Comparison of ENCODE assay signal across 8 cellular contexts in the genomic region with DNA sequence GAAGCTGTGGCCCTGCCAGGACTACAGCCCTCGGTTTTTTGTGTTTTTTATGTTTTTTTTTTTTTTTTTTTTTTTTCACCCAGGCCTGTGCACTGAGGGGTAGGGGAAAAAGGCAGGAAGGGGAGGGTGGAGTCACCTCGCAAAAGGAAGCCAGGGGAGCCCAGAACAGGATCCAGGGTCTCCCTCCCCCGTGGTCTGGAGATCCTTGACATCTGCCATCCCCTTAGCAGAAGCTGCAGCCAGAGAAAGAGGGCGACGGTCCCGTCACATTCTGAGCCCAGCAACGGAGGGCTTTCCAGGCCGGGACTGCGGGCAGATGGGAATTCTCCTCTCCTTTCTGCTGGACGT. TPM values are rescaled to one million over a fixed set of nuclear protein-coding genes. Genes with fewer than 3 reads are reported as not detected.
A peak's percentile ranks its signal among the peaks of the same experiment; 100 is the strongest.
DNase-seq lines count a peak whose midpoint lies in the region; TF ChIP-seq lines count a peak whose summit lies in the region.

No MANE protein-coding gene starts in this region.

- TF ChIP-seq CTCF in HFF-Myc (IDR thresholded peaks at IDR 0.05; ENCODE audit: low read depth, low read length, missing control alignments) (no peak), hepatocyte (IDR thresholded peaks at IDR 0.05; ENCODE audit: poor library complexity) (no peak)

- no peaks in the 10 kb centered on the region for H3K27me3 ChIP-seq in hepatocyte
- peaks cover 0 to 11% (median 7%) of the 10 kb centered on the region in 3 donors for H3K27me3 ChIP-seq in skeletal muscle tissue (ENCODE audit: control insufficient read depth in 3 of 3, insufficient read depth in 3 of 3, low read length in 3 of 3)

- 33% methylated on average over 10 of the region's 10 CpGs for WGBS in hepatocyte (ENCODE audit: low lambda C conversion rate, missing lambda C conversion rate)

- H3K4me3 Mint-ChIP-seq in activated T-helper 1 cell treated with anti-CD3 and anti-CD28 coated beads, Interleukin-12 subunit alpha, Interleukin-12 subunit beta, Interleukin-2, Interleukin-4 antibody, amounts not matched to agents 30 ng/mL and 10 ng/mL and 1 ng/mL, durations not matched to agents 14 hours and 24 hours and 36 hours, result peak overlapping the region; percentile 77

- H3K36me3 Mint-ChIP-seq in activated T-helper 1 cell treated with anti-CD3 and anti-CD28 coated beads, Interleukin-12 subunit alpha, Interleukin-12 subunit beta, Interleukin-2, Interleukin-4 antibody, amounts not matched to agents 30 ng/mL and 10 ng/mL and 1 ng/mL, durations not matched to agents 14 hours and 24 hours and 36 hours (ENCODE audit: low read depth), result no peaks in the 10 kb centered on the region

- H3K9ac ChIP-seq in skeletal muscle tissue (ENCODE audit: low read depth in 1 of 3, low read length in 3 of 3), result peak overlapping the region; percentile 12 to 69 (median 59)

- H3K27me3 Mint-ChIP-seq in activated T-helper 1 cell treated with anti-CD3 and anti-CD28 coated beads, Interleukin-12 subunit alpha, Interleukin-12 subunit beta, Interleukin-2, Interleukin-4 antibody, amounts not matched to agents 30 ng/mL and 10 ng/mL and 1 ng/mL, durations not matched to agents 14 hours and 24 hours and 36 hours (ENCODE audit: insufficient read depth), result peaks cover 24% of the 10 kb centered on the region

- H3K27ac Mint-ChIP-seq in activated T-helper 1 cell treated with anti-CD3 and anti-CD28 coated beads, Interleukin-12 subunit alpha, Interleukin-12 subunit beta, Interleukin-2, Interleukin-4 antibody, amounts not matched to agents 30 ng/mL and 10 ng/mL and 1 ng/mL, durations not matched to agents 14 hours and 24 hours and 36 hours, result no peak overlapping the region

- DNase-seq in HFF-Myc (ENCODE audit: extremely low read depth, low read depth) (no peak), hepatocyte (ENCODE audit: low spot score) (no peak), posterior cingulate gyrus (no peak), NCI-H187 (lab: John Stamatoyannopoulos, UW) (no peak), LoVo (ENCODE audit: low spot score) (no peak), DMS153 treated with DMSO at 0.1 percent for 48 hours (lab: John Stamatoyannopoulos, UW; ENCODE audit: unreplicated experiment) (no peak)
- no peak for DNase-seq in activated T-helper 1 cell treated with anti-CD3 and anti-CD28 coated beads, Interleukin-12 subunit alpha, Interleukin-12 subunit beta, Interleukin-2, Interleukin-4 antibody, amounts not matched to agents 30 ng/mL and 10 ng/mL and 1 ng/mL, durations not matched to agents 14 hours and 24 hours and 36 hours (ENCODE audit: low spot score)

- no peaks in the 10 kb centered on the region for H3K9me2 ChIP-seq in hepatocyte (replicated peaks; ENCODE audit: insufficient read depth)

- H3K27ac ChIP-seq in hepatocyte (peak overlapping the region; percentile 79), skeletal muscle tissue (ENCODE audit: low read depth, low read length) (peak overlapping the region; percentile 64)

- peaks cover 9% of the 10 kb centered on the region for H3K4me1 Mint-ChIP-seq in activated T-helper 1 cell treated with anti-CD3 and anti-CD28 coated beads, Interleukin-12 subunit alpha, Interleukin-12 subunit beta, Interleukin-2, Interleukin-4 antibody, amounts not matched to agents 30 ng/mL and 10 ng/mL and 1 ng/mL, durations not matched to agents 14 hours and 24 hours and 36 hours (ENCODE audit: low read depth)

- intact Hi-C loops in activated T-helper 1 cell treated with anti-CD3 and anti-CD28 coated beads, Interleukin-12 subunit alpha, Interleukin-12 subunit beta, Interleukin-2, Interleukin-4 antibody, amounts not matched to agents 30 ng/mL and 10 ng/mL and 1 ng/mL, durations not matched to agents 14 hours and 24 hours and 36 hours (cut with micrococcal nuclease), result loop anchor here (1.0 kb wide), 1 partner anchor 29 kb away; a partner anchor contains a TSS
- intact Hi-C loops in posterior cingulate gyrus (cut with DNase I), result no loop called here

- H3K4me3 ChIP-seq in HFF-Myc (replicated peaks; ENCODE audit: low read depth, low read length) (peak overlapping the region; percentile 31), hepatocyte (peak overlapping the region; percentile 26), skeletal muscle tissue (ENCODE audit: low read length in 3 of 3) (peak overlapping the region; percentile 41 to 70 (median 64))

- peak overlapping the region; percentile 84 for H2AFZ ChIP-seq in hepatocyte

- H3K9me3 Mint-ChIP-seq in activated T-helper 1 cell treated with anti-CD3 and anti-CD28 coated beads, Interleukin-12 subunit alpha, Interleukin-12 subunit beta, Interleukin-2, Interleukin-4 antibody, amounts not matched to agents 30 ng/mL and 10 ng/mL and 1 ng/mL, durations not matched to agents 14 hours and 24 hours and 36 hours, result no peaks in the 10 kb centered on the region

- H3K9me3 ChIP-seq in hepatocyte (ENCODE audit: low read depth) (no peaks in the 10 kb centered on the region), skeletal muscle tissue (ENCODE audit: control insufficient read depth in 3 of 3, low read length in 3 of 3) (no peaks in the 10 kb centered on the region)

- no peaks in the 10 kb centered on the region for H3K36me3 ChIP-seq in hepatocyte (replicated peaks; ENCODE audit: insufficient read depth, low read depth)
- H3K36me3 ChIP-seq in skeletal muscle tissue (ENCODE audit: control insufficient read depth in 3 of 3, insufficient read depth in 3 of 3, low read length in 3 of 3), result no peaks in the 10 kb centered on the region

- no peaks in the 10 kb centered on the region for H4K20me1 ChIP-seq in hepatocyte (ENCODE audit: insufficient read depth, poor library complexity, severe bottlenecking)

- H3K4me1 ChIP-seq in hepatocyte (ENCODE audit: insufficient read depth) (no peaks in the 10 kb centered on the region), skeletal muscle tissue (ENCODE audit: control insufficient read depth in 3 of 3, insufficient read depth in 3 of 3, low read length in 3 of 3) (peaks cover 5 to 8% (median 7%) of the 10 kb centered on the region in 3 donors)

- peak overlapping the region; percentile 82 for H3K4me2 ChIP-seq in hepatocyte

- no peaks in the 10 kb centered on the region for H3K79me2 ChIP-seq in hepatocyte

RNA-seq across cellular contexts. Expression of a gene that starts 29.1 kb away (rescaled TPM):
- 0.37 TPM in 1 of 2 replicates, not detected in the other for total RNA-seq in activated T-helper 1 cell treated with anti-CD3 and anti-CD28 coated beads, Interleukin-12 subunit alpha, Interleukin-12 subunit beta, Interleukin-2, Interleukin-4 antibody, amounts not matched to agents 30 ng/mL and 10 ng/mL and 1 ng/mL, durations not matched to agents 14 hours and 24 hours and 36 hours
- total RNA-seq in hepatocyte, result not detected in 2 replicates
- polyA plus RNA-seq in hepatocyte, result 0.54 TPM in 1 of 2 replicates, not detected in the other
- 13.6 TPM for total RNA-seq in skeletal muscle tissue

RNA-seq across cellular contexts. Expression of a gene that starts 49.1 kb away (rescaled TPM):
- 32.8 and 33.0 TPM in 2 replicates for total RNA-seq in activated T-helper 1 cell treated with anti-CD3 and anti-CD28 coated beads, Interleukin-12 subunit alpha, Interleukin-12 subunit beta, Interleukin-2, Interleukin-4 antibody, amounts not matched to agents 30 ng/mL and 10 ng/mL and 1 ng/mL, durations not matched to agents 14 hours and 24 hours and 36 hours
- total RNA-seq in hepatocyte (0.13 and 0.52 TPM in 2 replicates), skeletal muscle tissue (1.0 TPM)
- polyA plus RNA-seq in hepatocyte, result 0.29 and 0.43 TPM in 2 replicates

RNA-seq across cellular contexts. Expression of a gene that starts 49.3 kb away (rescaled TPM):
- total RNA-seq in activated T-helper 1 cell treated with anti-CD3 and anti-CD28 coated beads, Interleukin-12 subunit alpha, Interleukin-12 subunit beta, Interleukin-2, Interleukin-4 antibody, amounts not matched to agents 30 ng/mL and 10 ng/mL and 1 ng/mL, durations not matched to agents 14 hours and 24 hours and 36 hours, result 16.5 and 18.4 TPM in 2 replicates
- 0.96 TPM in 1 of 2 replicates, not detected in the other for total RNA-seq in hepatocyte
- polyA plus RNA-seq in hepatocyte, result 0.92 TPM in 1 of 2 replicates, not detected in the other
- total RNA-seq in skeletal muscle tissue, result 2.1 TPM

Comparison
In these comparisons a context has a peak if more than half of its experiments do, and no peak if none do; other contexts are left out.
1. RNA of a gene that starts 29.1 kb away (total RNA-seq): 13.6 TPM in skeletal muscle tissue (single experiment); 0.37 TPM in activated T-helper 1 cell treated with anti-CD3 and anti-CD28 coated beads, Interleukin-12 subunit alpha, Interleukin-12 subunit beta, Interleukin-2, Interleukin-4 antibody, amounts not matched to agents 30 ng/mL and 10 ng/mL and 1 ng/mL, durations not matched to agents 14 hours and 24 hours and 36 hours and not detected in hepatocyte; every median in the first group is over 10 times any median in the second.
2. RNA of a gene that starts 49.1 kb away (total RNA-seq): 32.8 to 33.0 TPM in activated T-helper 1 cell treated with anti-CD3 and anti-CD28 coated beads, Interleukin-12 subunit alpha, Interleukin-12 subunit beta, Interleukin-2, Interleukin-4 antibody, amounts not matched to agents 30 ng/mL and 10 ng/mL and 1 ng/mL, durations not matched to agents 14 hours and 24 hours and 36 hours; 1.0 TPM in skeletal muscle tissue (single experiment) and 0.13 to 0.52 TPM in hepatocyte; every median in the first group is over 10 times any median in the second.
3. Peak in every context shown above with its lines, with median percentiles within 50 percentile points of each other: H3K4me3 ChIP-seq.